1 cellular context compared by ENCODE assay signal in genomic region chr2:12005886-12006681, GRCh38.
TF ChIP-seq lines count a peak whose summit lies in the region.

No MANE protein-coding gene starts in this region.

TF ChIP-seq in K562, 482 proteins besides CTCF, POLR2A, EP300 and RAD21 (continued from another document):
- peak; percentile 45; the same call in 1 of the 2 replicates for TF ChIP-seq VEZF1 (CRISPR knock-in tag; IDR thresholded peaks at IDR 0.05)
- 0 out of 2 replicates have a peak, but pooled peaks have one; percentile 43 for TF ChIP-seq HMBOX1 (IDR thresholded peaks at IDR 0.05)
